Comparison of ENCODE assay signal across 8 cellular contexts in the genomic region with DNA sequence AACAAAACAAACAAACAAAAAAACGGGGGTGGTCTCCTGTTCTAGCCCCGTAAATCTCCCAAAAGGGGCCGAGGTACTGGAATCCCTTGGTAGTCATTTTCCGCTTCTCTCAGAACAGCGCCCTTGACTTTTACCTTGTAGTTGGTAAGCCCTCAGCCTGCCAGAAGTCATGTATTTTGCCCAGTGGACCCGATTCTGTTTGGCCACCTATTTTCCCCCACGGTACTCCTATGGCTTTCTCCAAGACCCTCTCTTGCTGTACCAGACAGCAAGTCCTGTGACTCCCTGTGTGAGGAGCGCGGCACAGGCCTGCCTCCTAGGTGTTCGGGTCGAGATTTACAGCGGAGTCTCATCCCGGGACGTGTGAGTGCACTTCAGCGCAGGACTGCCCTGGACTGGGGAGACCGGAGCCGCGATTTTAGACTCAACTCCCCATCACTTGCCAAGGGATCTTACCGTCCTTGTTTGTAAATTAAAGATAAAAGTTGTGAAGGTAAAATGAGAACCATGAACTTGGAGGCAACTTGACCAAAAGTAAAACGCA. TPM values are rescaled to one million over a fixed set of nuclear protein-coding genes. Genes with fewer than 3 reads are reported as not detected.
DNase-seq lines count a peak whose midpoint lies in the region; ATAC-seq and TF ChIP-seq lines count a peak whose summit lies in the region.

No MANE protein-coding gene starts in this region.

- ATAC-seq in activated CD4-positive, alpha-beta T cell treated with anti-CD3 and anti-CD28 coated beads for 36 hours = no peak
- ATAC-seq in T-cell (replicated peaks in 1 of 4) (no peak), HG03469 (IDR thresholded peaks at IDR 0.05; ENCODE audit: unreplicated experiment) (no peak)

- POLR2A ChIA-PET in activated CD4-positive, alpha-beta T cell treated with anti-CD3 and anti-CD28 coated beads for 36 hours (lab: Charles Lee) = interaction anchor here (2.4 kb wide), 1 partner anchor 25 kb away, joined by 8 read pairs; the partner anchor contains the start of gene DCTN2
- POLR2A ChIA-PET in T-cell (lab: Charles Lee) = interaction anchor here in 1 of 2 donors (1.6 kb wide), 1 partner anchor 42 kb away, joined by 10 read pairs; the partner anchor contains the start of gene ARHGAP9

- H3K27ac Mint-ChIP-seq in activated CD4-positive, alpha-beta T cell treated with anti-CD3 and anti-CD28 coated beads for 36 hours = peak overlapping the region; percentile 99
- H3K27ac Mint-ChIP-seq in T-cell = peak overlapping the region; percentile 99 to 100
- peak overlapping the region; percentile 98 for H3K27ac Mint-ChIP-seq in dendritic cell treated with granulocyte-macrophage colony-stimulating factor and Interleukin-4, amounts not matched to agents 40 ng/mL and 50 ng/mL, for 4 days

- TF ChIP-seq CTCF in tibial artery (IDR thresholded peaks at IDR 0.05) = no peak

- H3K9ac ChIP-seq in mesendoderm (ENCODE audit: low read length) = peak overlapping the region; percentile 55

- H3K4me2 ChIP-seq in mesendoderm (ENCODE audit: low read length) = peak overlapping the region; percentile 78

- peaks cover 46% of the 10 kb centered on the region for H3K36me3 Mint-ChIP-seq in activated CD4-positive, alpha-beta T cell treated with anti-CD3 and anti-CD28 coated beads for 36 hours (ENCODE audit: low read depth)
- H3K36me3 Mint-ChIP-seq in T-cell = peaks cover 22% of the 10 kb centered on the region
- peaks cover 73% of the 10 kb centered on the region for H3K36me3 Mint-ChIP-seq in dendritic cell treated with granulocyte-macrophage colony-stimulating factor and Interleukin-4, amounts not matched to agents 40 ng/mL and 50 ng/mL, for 4 days (ENCODE audit: low read depth)

- H4K5ac ChIP-seq in mesendoderm (ENCODE audit: low read length) = no peak overlapping the region

- H3K79me1 ChIP-seq in mesendoderm (ENCODE audit: low read length) = peaks cover 7% of the 10 kb centered on the region

- H2BK5ac ChIP-seq in mesendoderm (ENCODE audit: low read length) = no peak overlapping the region

- peaks cover 10% of the 10 kb centered on the region for H3K36me3 ChIP-seq in mesendoderm (ENCODE audit: control insufficient read depth, insufficient read depth, low read length)
- peaks cover 26 to 43% (median 37%) of the 10 kb centered on the region in 3 donors for H3K36me3 ChIP-seq in tibial artery

- H3K9me3 Mint-ChIP-seq in activated CD4-positive, alpha-beta T cell treated with anti-CD3 and anti-CD28 coated beads for 36 hours (ENCODE audit: low read depth) = no peaks in the 10 kb centered on the region
- no peaks in the 10 kb centered on the region for H3K9me3 Mint-ChIP-seq in T-cell
- H3K9me3 Mint-ChIP-seq in dendritic cell treated with granulocyte-macrophage colony-stimulating factor and Interleukin-4, amounts not matched to agents 40 ng/mL and 50 ng/mL, for 4 days = no peaks in the 10 kb centered on the region

- H3K9me3 ChIP-seq in tibial artery = no peaks in the 10 kb centered on the region

- no peak overlapping the region for H3K4me3 ChIP-seq in mesendoderm (ENCODE audit: low read length)
- peak overlapping the region; percentile 62 to 87 for H3K4me3 ChIP-seq in tibial artery

- peaks cover 9% of the 10 kb centered on the region for H3K4me1 ChIP-seq in mesendoderm (ENCODE audit: control insufficient read depth, low read depth, low read length)
- H3K4me1 ChIP-seq in tibial artery = peaks cover 4 to 72% (median 68%) of the 10 kb centered on the region in 4 donors

- H3K27me3 ChIP-seq in mesendoderm (ENCODE audit: insufficient read depth, low read length, poor library complexity) (no peaks in the 10 kb centered on the region), tibial artery (no peaks in the 10 kb centered on the region)

- intact Hi-C loops in activated CD4-positive, alpha-beta T cell treated with anti-CD3 and anti-CD28 coated beads for 36 hours (cut with DNase I, micrococcal nuclease) = loop anchor here (1.0 to 5.0 kb wide), 14 partner anchors 26 to 1593 kb away; partner anchors contain the start of genes CDK4 (in 2 of the 2), CTDSP2 (in 1 of the 2), DCTN2 (in 1 of the 2) and OS9 (in 1 of the 2)
- intact Hi-C loops in dendritic cell treated with granulocyte-macrophage colony-stimulating factor and Interleukin-4, amounts not matched to agents 40 ng/mL and 50 ng/mL, for 4 days (cut with micrococcal nuclease) = no loop called here
- intact Hi-C loops in tibial artery (cut with DNase I; ENCODE audit: low total_unique reads) = loop anchor here (10.0 kb wide), 1 partner anchor 93 kb away; the partner anchor contains the start of gene ARHGEF25

- H2BK15ac ChIP-seq in mesendoderm (replicated peaks; ENCODE audit: low read depth) = no peak overlapping the region

- CTCF ChIA-PET in activated CD4-positive, alpha-beta T cell treated with anti-CD3 and anti-CD28 coated beads for 36 hours (lab: Charles Lee) = interaction anchor here (0.6 kb wide), 1 partner anchor 43 kb away, joined by 3 read pairs; no protein-coding TSS in a partner anchor
- CTCF ChIA-PET in T-cell (lab: Charles Lee) = interaction anchor here (0.7 to 1.6 kb wide), 3 partner anchors 42 to 66 kb away, joined by 3 to 4 read pairs (median 4); partner anchors contain the start of gene ARHGAP9 (in 1 of the 2)

- DNase-seq in activated CD4-positive, alpha-beta T cell treated with anti-CD3 and anti-CD28 coated beads for 36 hours = peak; percentile 42
- no peak for DNase-seq in activated CD4-positive, alpha-beta T cell treated with anti-CD3 and anti-CD28 coated beads, Interleukin-2, amount 50 U/mL, for 1 hour
- DNase-seq in T-cell (peak in 12 of 34 experiments; percentile 5 to 35 (median 16)), mesendoderm (peak; percentile 85), tibial artery (peak; percentile 50 to 76), DMS79 treated with DMSO at 0.1 percent for 48 hours (lab: John Stamatoyannopoulos, UW) (no peak)

- no peak overlapping the region for H3K4ac ChIP-seq in mesendoderm (ENCODE audit: low read depth, low read length)

- no peak overlapping the region for H2AK5ac ChIP-seq in mesendoderm (ENCODE audit: low read length)

- no peak overlapping the region for H3K18ac ChIP-seq in mesendoderm (ENCODE audit: low read length)

- H3K79me2 ChIP-seq in mesendoderm (ENCODE audit: control insufficient read depth, insufficient read depth, low read length) = peaks cover 5% of the 10 kb centered on the region

- no peak overlapping the region for H4K8ac ChIP-seq in mesendoderm (ENCODE audit: low read depth, low read length)

- no peaks in the 10 kb centered on the region for H3K27me3 Mint-ChIP-seq in activated CD4-positive, alpha-beta T cell treated with anti-CD3 and anti-CD28 coated beads for 36 hours
- no peaks in the 10 kb centered on the region for H3K27me3 Mint-ChIP-seq in T-cell
- no peaks in the 10 kb centered on the region for H3K27me3 Mint-ChIP-seq in dendritic cell treated with granulocyte-macrophage colony-stimulating factor and Interleukin-4, amounts not matched to agents 40 ng/mL and 50 ng/mL, for 4 days

- H3K23ac ChIP-seq in mesendoderm (ENCODE audit: low read length) = no peak overlapping the region

- H3K27ac ChIP-seq in mesendoderm (ENCODE audit: low read depth, low read length) (peak overlapping the region; percentile 56), tibial artery (peak overlapping the region; percentile 95 to 100)

- H3K56ac ChIP-seq in mesendoderm (ENCODE audit: low read length) = peak overlapping the region; percentile 90

- no CpG with 5 or more reads among the region's 20 CpGs for WGBS in mesendoderm (ENCODE audit: extremely low coverage, insufficient coverage, low lambda C conversion rate)

- H3K4me1 Mint-ChIP-seq in activated CD4-positive, alpha-beta T cell treated with anti-CD3 and anti-CD28 coated beads for 36 hours = peaks cover 58% of the 10 kb centered on the region
- H3K4me1 Mint-ChIP-seq in T-cell = peaks cover 57 to 64% (median 60%) of the 10 kb centered on the region in 3 donors
- peaks cover 81% of the 10 kb centered on the region for H3K4me1 Mint-ChIP-seq in dendritic cell treated with granulocyte-macrophage colony-stimulating factor and Interleukin-4, amounts not matched to agents 40 ng/mL and 50 ng/mL, for 4 days (ENCODE audit: low read depth)

- no peak overlapping the region for H2BK120ac ChIP-seq in mesendoderm (ENCODE audit: low read depth, low read length)

- H3K4me3 Mint-ChIP-seq in activated CD4-positive, alpha-beta T cell treated with anti-CD3 and anti-CD28 coated beads for 36 hours = peak overlapping the region; percentile 96
- H3K4me3 Mint-ChIP-seq in T-cell = peak overlapping the region; percentile 91 to 98 (median 94)
- peak overlapping the region; percentile 95 for H3K4me3 Mint-ChIP-seq in dendritic cell treated with granulocyte-macrophage colony-stimulating factor and Interleukin-4, amounts not matched to agents 40 ng/mL and 50 ng/mL, for 4 days

RNA-seq across cellular contexts. Expression of gene MBD6, which starts 1.1 kb away (rescaled TPM):
- 10 to 100 TPM; 31.3 to 43.6 TPM for total RNA-seq in activated CD4-positive, alpha-beta T cell treated with anti-CD3 and anti-CD28 coated beads for 36 hours
- 100 to 1,000 TPM; 109 to 122 (median 114) TPM for total RNA-seq in T-cell
- 18.9 TPM for polyA plus RNA-seq in mesendoderm (2013, experiment 1 of 2)
- 17.3 TPM for polyA plus RNA-seq in mesendoderm (2013, experiment 2 of 2)

RNA-seq across cellular contexts. Expression of gene DDIT3, which starts 1.2 kb away (rescaled TPM):
- 10 to 100 TPM; 31.2 to 32.2 TPM for total RNA-seq in activated CD4-positive, alpha-beta T cell treated with anti-CD3 and anti-CD28 coated beads for 36 hours
- total RNA-seq in T-cell = 10 to 100 TPM; 34.5 to 93.5 (median 40.7) TPM
- polyA plus RNA-seq in mesendoderm (2013, experiment 1 of 2) = 8.2 TPM
- polyA plus RNA-seq in mesendoderm (2013, experiment 2 of 2) = 7.6 TPM

RNA-seq across cellular contexts. Expression of gene DCTN2, which starts 25.4 kb away (rescaled TPM):
- 10 to 100 TPM; 69.7 to 81.2 TPM for total RNA-seq in activated CD4-positive, alpha-beta T cell treated with anti-CD3 and anti-CD28 coated beads for 36 hours
- total RNA-seq in T-cell = 10 to 100 TPM; 60.1 to 81.9 (median 71.5) TPM
- 63.1 TPM for polyA plus RNA-seq in mesendoderm (2013, experiment 1 of 2)
- 63.6 TPM for polyA plus RNA-seq in mesendoderm (2013, experiment 2 of 2)

RNA-seq across cellular contexts. Expression of gene KIF5A, which starts 28.3 kb away (rescaled TPM):
- total RNA-seq in activated CD4-positive, alpha-beta T cell treated with anti-CD3 and anti-CD28 coated beads for 36 hours = 1 to 10 TPM; 1.3 to 1.4 TPM
- total RNA-seq in T-cell = 1 to 10 TPM in 2 of 5 donors, under 1 TPM in 3; 0.83 to 1.8 (median 0.92) TPM
- 2.4 TPM for polyA plus RNA-seq in mesendoderm (2013, experiment 1 of 2)
- 2.6 TPM for polyA plus RNA-seq in mesendoderm (2013, experiment 2 of 2)

RNA-seq across cellular contexts. Expression of gene MARS1, which starts 33.7 kb away (rescaled TPM):
- 100 to 1,000 TPM; 389 to 583 TPM for total RNA-seq in activated CD4-positive, alpha-beta T cell treated with anti-CD3 and anti-CD28 coated beads for 36 hours
- 100 to 1,000 TPM; 167 to 350 (median 320) TPM for total RNA-seq in T-cell
- polyA plus RNA-seq in mesendoderm (2013, experiment 1 of 2) = 723 TPM
- 704 TPM for polyA plus RNA-seq in mesendoderm (2013, experiment 2 of 2)

Comparison
In these comparisons a context has a peak if more than half of its experiments do, and no peak if none do; other contexts are left out.
1. DNase-seq: peak in activated CD4-positive, alpha-beta T cell treated with anti-CD3 and anti-CD28 coated beads for 36 hours (single experiment), mesendoderm (single experiment) and tibial artery (2 of 2); none in activated CD4-positive, alpha-beta T cell treated with anti-CD3 and anti-CD28 coated beads, Interleukin-2, amount 50 U/mL, for 1 hour (single experiment) and DMS79 treated with DMSO at 0.1 percent for 48 hours (single experiment).
2. Peak in every context shown above with its lines, with median percentiles within 50 percentile points of each other: H3K27ac Mint-ChIP-seq and H3K4me3 Mint-ChIP-seq.